8 cellular contexts compared by ENCODE assay signal in genomic region chr12:112419269-112420133, GRCh38. TPM values are rescaled to one million over a fixed set of nuclear protein-coding genes. Genes with fewer than 3 reads are reported as not detected.
DNase-seq lines count a peak whose midpoint lies in the region; ATAC-seq and TF ChIP-seq lines count a peak whose summit lies in the region.

No MANE protein-coding gene starts in this region.

- H3K18ac ChIP-seq in neuronal stem cell (ENCODE audit: low read length), result peak overlapping the region; percentile 48

- CTCF ChIA-PET in CD8-positive, alpha-beta T cell (lab: Charles Lee), result no interaction called here
- CTCF ChIA-PET in activated CD8-positive, alpha-beta T cell treated with anti-CD3 and anti-CD28 coated beads, Interleukin-2, amount 10 ng/mL, durations not matched to agents 7 days and 5 days (lab: Charles Lee), result interaction anchor here (0.7 to 1.6 kb wide), 2 partner anchors 17 to 121 kb away, joined by 3 to 4 read pairs; no protein-coding TSS in a partner anchor

- TF ChIP-seq CTCF in CD8-positive, alpha-beta T cell (IDR thresholded peaks at IDR 0.05), result no peak
- no peak for TF ChIP-seq CTCF in foreskin fibroblast (IDR thresholded peaks at IDR 0.05; ENCODE audit: low read depth, low read length)

- intact Hi-C loops in CD8-positive, alpha-beta T cell (cut with DNase I, micrococcal nuclease), result loop anchor here (2.0 to 10.0 kb wide), 3 partner anchors 37 to 1012 kb away; partner anchors contain the start of genes ERP29 (in 1 of the 2), HECTD4 (in 1 of the 2), SH2B3 (in 1 of the 2) and TMEM116 (in 1 of the 2)

- H2BK12ac ChIP-seq in neuronal stem cell (ENCODE audit: low read length), result no peak overlapping the region

- H3K79me1 ChIP-seq in neuronal stem cell (ENCODE audit: low read depth, low read length), result peaks cover 1% of the 10 kb centered on the region

- H3K4ac ChIP-seq in neuronal stem cell (ENCODE audit: low read length), result peak overlapping the region; percentile 4

- H3K4me3 ChIP-seq in CD8-positive, alpha-beta T cell (ENCODE audit: low read depth, low read length), result peak overlapping the region; percentile 75
- peak overlapping the region; percentile 93 for H3K4me3 ChIP-seq in Jurkat, Clone E6-1 (ENCODE audit: low read length)
- H3K4me3 ChIP-seq in foreskin fibroblast (ENCODE audit: low read depth in 1 of 2, low read length in 2 of 2) (peak overlapping the region; percentile 74 to 95), neuronal stem cell (ENCODE audit: low read length in 2 of 2) (peak overlapping the region; percentile 77 to 94)

- H3K4me1 ChIP-seq in CD8-positive, alpha-beta T cell (ENCODE audit: insufficient read depth, low read length), result peaks cover 25% of the 10 kb centered on the region
- peaks cover 0 to 3% of the 10 kb centered on the region in 2 donors for H3K4me1 ChIP-seq in neuronal stem cell (ENCODE audit: control insufficient read depth in 2 of 2, insufficient read depth in 1 of 2, low read depth in 1 of 2, low read length in 2 of 2)

- H3K14ac ChIP-seq in neuronal stem cell (ENCODE audit: low read length), result no peak overlapping the region

- H2BK120ac ChIP-seq in neuronal stem cell (ENCODE audit: low read depth, low read length), result no peak overlapping the region

- no peak overlapping the region for H4K91ac ChIP-seq in neuronal stem cell (ENCODE audit: low read depth, low read length, poor library complexity)

- no peaks in the 10 kb centered on the region for H3K27me3 Mint-ChIP-seq in CD8-positive, alpha-beta T cell (ENCODE audit: low read depth)
- H3K27me3 Mint-ChIP-seq in activated CD8-positive, alpha-beta T cell treated with anti-CD3 and anti-CD28 coated beads, Interleukin-2, amount 10 ng/mL, durations not matched to agents 7 days and 5 days (ENCODE audit: low read depth), result peaks cover 3% of the 10 kb centered on the region

- H2AK5ac ChIP-seq in neuronal stem cell (ENCODE audit: low read depth, low read length), result peak overlapping the region; percentile 20

- H3K36me3 ChIP-seq in CD8-positive, alpha-beta T cell (ENCODE audit: insufficient read depth, low read length), result no peaks in the 10 kb centered on the region
- H3K36me3 ChIP-seq in neuronal stem cell (replicated peaks in 1 of 2; ENCODE audit: control insufficient read depth in 2 of 2, insufficient read depth in 2 of 2, low read length in 2 of 2), result no peaks in the 10 kb centered on the region

- H4K8ac ChIP-seq in neuronal stem cell (ENCODE audit: low read depth, low read length), result no peak overlapping the region

- peak overlapping the region; percentile 89 for H3K27ac ChIP-seq in CD8-positive, alpha-beta T cell (ENCODE audit: low read depth, low read length)
- H3K27ac ChIP-seq in neuronal stem cell (replicated peaks; ENCODE audit: low read length), result no peak overlapping the region

- H3K27me3 ChIP-seq in CD8-positive, alpha-beta T cell (ENCODE audit: insufficient read depth, low read length), result no peaks in the 10 kb centered on the region
- H3K27me3 ChIP-seq in neuronal stem cell (ENCODE audit: control insufficient read depth in 3 of 3, insufficient read depth in 3 of 3, low read depth in 1 of 3, low read length in 3 of 3), result no peaks in the 10 kb centered on the region

- H3K9ac ChIP-seq in neuronal stem cell (ENCODE audit: low read depth, low read length, poor library complexity), result peak overlapping the region; percentile 71

- peak overlapping the region; percentile 94 for H3K27ac Mint-ChIP-seq in CD8-positive, alpha-beta T cell
- H3K27ac Mint-ChIP-seq in activated CD8-positive, alpha-beta T cell treated with anti-CD3 and anti-CD28 coated beads, Interleukin-2, amount 10 ng/mL, durations not matched to agents 7 days and 5 days, result peak overlapping the region; percentile 91

- WGBS in neuronal stem cell (ENCODE audit: extremely low coverage in 2 of 2, insufficient read length in 2 of 2, insufficient replicate concordance in 1 of 2), 2 donors, result no CpG with 5 or more reads among the region's 34 CpGs

- peak overlapping the region; percentile 94 for H3K23ac ChIP-seq in neuronal stem cell (ENCODE audit: low read depth, low read length, poor library complexity)

- H3K4me3 Mint-ChIP-seq in CD8-positive, alpha-beta T cell, result peak overlapping the region; percentile 94
- H3K4me3 Mint-ChIP-seq in activated CD8-positive, alpha-beta T cell treated with anti-CD3 and anti-CD28 coated beads, Interleukin-2, amount 10 ng/mL, durations not matched to agents 7 days and 5 days, result peak overlapping the region; percentile 86

- no peaks in the 10 kb centered on the region for H3K9me3 Mint-ChIP-seq in CD8-positive, alpha-beta T cell
- H3K9me3 Mint-ChIP-seq in activated CD8-positive, alpha-beta T cell treated with anti-CD3 and anti-CD28 coated beads, Interleukin-2, amount 10 ng/mL, durations not matched to agents 7 days and 5 days (ENCODE audit: insufficient read depth), result no peaks in the 10 kb centered on the region

- peak in 1 of 7 experiments; percentile 21 for DNase-seq in CD8-positive, alpha-beta T cell
- DNase-seq in Jurkat, Clone E6-1 (ENCODE audit: low read depth, low spot score), result no peak
- peak; percentile 48 for DNase-seq in activated CD8-positive, alpha-beta T cell treated with anti-CD3 and anti-CD28 coated beads, Interleukin-2, amount 10 ng/mL, durations not matched to agents 7 days and 5 days
- DNase-seq in foreskin fibroblast, result peak; percentile 82 to 93
- DNase-seq in neuronal stem cell (ENCODE audit: low spot score), result peak; percentile 35
- no peak for DNase-seq in occipital lobe (lab: John Stamatoyannopoulos, UW)
- no peak for DNase-seq in NCI-H1105 treated with DMSO at 0.1 percent for 48 hours (lab: John Stamatoyannopoulos, UW)

- H3K4me1 Mint-ChIP-seq in CD8-positive, alpha-beta T cell (ENCODE audit: low read depth), result peaks cover 47% of the 10 kb centered on the region
- H3K4me1 Mint-ChIP-seq in activated CD8-positive, alpha-beta T cell treated with anti-CD3 and anti-CD28 coated beads, Interleukin-2, amount 10 ng/mL, durations not matched to agents 7 days and 5 days (ENCODE audit: low read depth), result peaks cover 45% of the 10 kb centered on the region

- H2BK5ac ChIP-seq in neuronal stem cell (ENCODE audit: low read length), result peak overlapping the region; percentile 93

- peak; percentile 54 for ATAC-seq in CD8-positive, alpha-beta T cell
- peak; percentile 46 for ATAC-seq in GM19452 (IDR thresholded peaks at IDR 0.05; ENCODE audit: unreplicated experiment)
- ATAC-seq in activated CD8-positive, alpha-beta T cell treated with anti-CD3 and anti-CD28 coated beads, Interleukin-2, amount 10 ng/mL, durations not matched to agents 7 days and 5 days, result no peak

- peak overlapping the region; percentile 59 for H3K4me2 ChIP-seq in neuronal stem cell (ENCODE audit: insufficient read depth, low read length, poor library complexity, severe bottlenecking)

- peaks cover 18% of the 10 kb centered on the region for H3K36me3 Mint-ChIP-seq in CD8-positive, alpha-beta T cell
- H3K36me3 Mint-ChIP-seq in activated CD8-positive, alpha-beta T cell treated with anti-CD3 and anti-CD28 coated beads, Interleukin-2, amount 10 ng/mL, durations not matched to agents 7 days and 5 days (ENCODE audit: low read depth), result peaks cover 15% of the 10 kb centered on the region

- no peak overlapping the region for H2BK15ac ChIP-seq in neuronal stem cell (ENCODE audit: low read length)

- H3K9me3 ChIP-seq in CD8-positive, alpha-beta T cell (ENCODE audit: low read length), result no peaks in the 10 kb centered on the region
- no peaks in the 10 kb centered on the region for H3K9me3 ChIP-seq in neuronal stem cell (replicated peaks in 1 of 2; ENCODE audit: control insufficient read depth in 2 of 2, insufficient read depth in 1 of 2, low read depth in 1 of 2, low read length in 2 of 2)

- POLR2A ChIA-PET in CD8-positive, alpha-beta T cell (lab: Charles Lee), result interaction anchor here (0.6 kb wide), 1 partner anchor 14 kb away, joined by 3 read pairs; no protein-coding TSS in a partner anchor
- POLR2A ChIA-PET in activated CD8-positive, alpha-beta T cell treated with anti-CD3 and anti-CD28 coated beads, Interleukin-2, amount 10 ng/mL, durations not matched to agents 7 days and 5 days (lab: Charles Lee), result interaction anchor here (0.6 to 1.8 kb wide), 6 partner anchors 8 to 578 kb away, joined by 3 to 7 read pairs (median 3); partner anchors contain the start of genes MAPKAPK5 and OAS2

- H2AFZ ChIP-seq in neuronal stem cell (ENCODE audit: low read length), result peak overlapping the region; percentile 99

RNA-seq across cellular contexts. Expression of gene PTPN11, which starts 0.8 kb away (rescaled TPM):
- 10 to 100 TPM; 56.0 to 57.9 TPM for total RNA-seq in CD8-positive, alpha-beta T cell
- polyA plus RNA-seq in Jurkat, Clone E6-1 (2012; ENCODE audit: insufficient read depth, insufficient read length), result 55.4 TPM
- total RNA-seq in activated CD8-positive, alpha-beta T cell treated with anti-CD3 and anti-CD28 coated beads, Interleukin-2, amount 10 ng/mL, durations not matched to agents 7 days and 5 days, result 100 to 1,000 TPM; 106 to 112 TPM
- polyA plus RNA-seq in neuronal stem cell (2013, experiment 1 of 2), result 42.0 TPM
- 43.1 TPM for polyA plus RNA-seq in neuronal stem cell (2013, experiment 2 of 2)
- 90.3 TPM for total RNA-seq in occipital lobe

RNA-seq across cellular contexts. Expression of gene RPL6, which starts 10.1 kb away (rescaled TPM):
- 1,000 to 10,000 TPM; 1,700 to 1,770 TPM for total RNA-seq in CD8-positive, alpha-beta T cell
- 3,158 TPM for polyA plus RNA-seq in Jurkat, Clone E6-1 (2012; ENCODE audit: insufficient read depth, insufficient read length)
- 1,000 to 10,000 TPM; 1,104 to 1,130 TPM for total RNA-seq in activated CD8-positive, alpha-beta T cell treated with anti-CD3 and anti-CD28 coated beads, Interleukin-2, amount 10 ng/mL, durations not matched to agents 7 days and 5 days
- polyA plus RNA-seq in neuronal stem cell (2013, experiment 1 of 2), result 4,022 TPM
- 4,269 TPM for polyA plus RNA-seq in neuronal stem cell (2013, experiment 2 of 2)
- total RNA-seq in occipital lobe, result 870 TPM

RNA-seq across cellular contexts. Expression of gene HECTD4, which starts 37.3 kb away (rescaled TPM):
- total RNA-seq in CD8-positive, alpha-beta T cell, result 10 to 100 TPM; 31.8 to 39.6 TPM
- polyA plus RNA-seq in Jurkat, Clone E6-1 (2012; ENCODE audit: insufficient read depth, insufficient read length), result 27.8 TPM
- 10 to 100 TPM; 39.3 to 47.8 TPM for total RNA-seq in activated CD8-positive, alpha-beta T cell treated with anti-CD3 and anti-CD28 coated beads, Interleukin-2, amount 10 ng/mL, durations not matched to agents 7 days and 5 days
- 7.0 TPM for polyA plus RNA-seq in neuronal stem cell (2013, experiment 1 of 2)
- polyA plus RNA-seq in neuronal stem cell (2013, experiment 2 of 2), result 7.8 TPM
- 113 TPM for total RNA-seq in occipital lobe

Comparison
In these comparisons a context has a peak if more than half of its experiments do, and no peak if none do; other contexts are left out.
1. DNase-seq: peak in activated CD8-positive, alpha-beta T cell treated with anti-CD3 and anti-CD28 coated beads, Interleukin-2, amount 10 ng/mL, durations not matched to agents 7 days and 5 days (single experiment), foreskin fibroblast (2 of 2) and neuronal stem cell (single experiment); none in Jurkat, Clone E6-1 (single experiment), occipital lobe (single experiment) and NCI-H1105 treated with DMSO at 0.1 percent for 48 hours (single experiment).
2. Peak in every context shown above with its lines, with median percentiles within 50 percentile points of each other: H3K4me3 ChIP-seq.